Comparison of ENCODE assay signal across 17 cellular contexts in the genomic region with DNA sequence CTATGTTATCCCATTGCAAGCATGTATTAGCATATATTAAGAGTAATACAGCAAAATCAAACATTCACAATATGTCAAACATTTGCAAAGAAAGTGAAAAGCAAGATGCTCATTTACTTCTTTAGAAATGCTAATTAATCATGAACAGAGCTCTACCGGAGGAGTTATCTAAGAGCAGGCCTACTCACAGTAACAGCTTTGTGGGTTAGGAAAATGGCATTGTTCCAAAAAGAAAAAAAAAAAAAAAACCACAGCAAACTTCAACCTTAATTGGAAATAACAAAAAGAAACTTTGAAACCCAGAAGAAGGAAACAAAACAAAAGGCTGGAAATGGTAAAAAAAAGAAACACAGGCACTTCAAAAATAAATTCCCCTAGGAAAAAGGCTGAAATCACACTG.
DNase-seq lines count a peak whose midpoint lies in the region; ATAC-seq and TF ChIP-seq lines count a peak whose summit lies in the region.
"Had no signal": no experiment of that assay in that cellular context is flagged by ENCODE, and none has a peak within 500 bp of the region (broad histone marks: within the 10 kb centered on the region; RNA-seq: fewer than 3 reads in every experiment).

No MANE protein-coding gene starts in this region.

- no peak for ATAC-seq in GM21825 (IDR thresholded peaks at IDR 0.05; ENCODE audit: unreplicated experiment)
- ATAC-seq: activated CD4-positive, alpha-beta T cell treated with anti-CD3 and anti-CD28 coated beads for 36 hours; CD8-positive, alpha-beta T cell; left ventricle myocardium superior; mucosa of descending colon had no signal

- H4K20me1 ChIP-seq in hepatocyte (ENCODE audit: insufficient read depth, poor library complexity, severe bottlenecking): no peaks in the 10 kb centered on the region

- no peaks in the 10 kb centered on the region for H3K27me3 ChIP-seq in hepatocyte

- H3K4me1 ChIP-seq in hepatocyte (ENCODE audit: insufficient read depth): no peaks in the 10 kb centered on the region

- WGBS in hepatocyte (ENCODE audit: low lambda C conversion rate, missing lambda C conversion rate): 21% methylated on average over 1 of the region's 1 CpG

- H3K9me3 ChIP-seq in hepatocyte (ENCODE audit: low read depth): no peaks in the 10 kb centered on the region
- H3K9me3 ChIP-seq: mucosa of descending colon, SK-N-SH, thoracic aorta had no signal

- no peaks in the 10 kb centered on the region for H3K79me2 ChIP-seq in hepatocyte

- H3K27ac ChIP-seq in hepatocyte: no peak overlapping the region
- H3K27ac ChIP-seq: thoracic aorta had no signal

- H3K36me3 ChIP-seq in hepatocyte (replicated peaks; ENCODE audit: insufficient read depth, low read depth): no peaks in the 10 kb centered on the region
- H3K36me3 ChIP-seq: thoracic aorta had no signal

- in situ Hi-C loops in astrocyte of the spinal cord (cut with HindIII; ENCODE audit: low sequenced_read_pairs): no loop called here

- no peak for TF ChIP-seq CTCF in astrocyte of the spinal cord (IDR thresholded peaks at IDR 0.05; ENCODE audit: low read depth, low read length)
- TF ChIP-seq CTCF in hepatocyte (IDR thresholded peaks at IDR 0.05; ENCODE audit: poor library complexity): no peak

- DNase-seq in H4 (ENCODE audit: low spot score): peak; percentile 3
- peak; percentile 0 for DNase-seq in M059J (ENCODE audit: low read depth)
- peak; percentile 64 for DNase-seq in astrocyte of the spinal cord (ENCODE audit: low read depth, low spot score)
- peak; percentile 1 for DNase-seq in myocyte (ENCODE audit: low read depth)
- no peak for DNase-seq in hepatocyte (ENCODE audit: low spot score)
- no peak for DNase-seq in activated CD4-positive, alpha-beta T cell treated with anti-CD3 and anti-CD28 coated beads for 48 hours
- no peak for DNase-seq in NCI-H510A (lab: John Stamatoyannopoulos, UW)
- DNase-seq: activated CD4-positive, alpha-beta T cell treated with anti-CD3 and anti-CD28 coated beads for 36 hours; CD8-positive, alpha-beta T cell; Kasumi-1; left ventricle myocardium superior; mucosa of descending colon; NCI-H2227 treated with DMSO at 0.1 percent for 48 hours; SK-N-SH; T-helper 9 cell had no signal

- no peak overlapping the region for H2AFZ ChIP-seq in hepatocyte

- H3K9me2 ChIP-seq in hepatocyte (replicated peaks; ENCODE audit: insufficient read depth): no peaks in the 10 kb centered on the region
- H3K9me2 ChIP-seq: SK-N-SH had no signal

- H3K4me2 ChIP-seq in hepatocyte: no peak overlapping the region
- H3K4me2 ChIP-seq: SK-N-SH had no signal

- H3K4me3 ChIP-seq in astrocyte of the spinal cord (ENCODE audit: low read depth, low read length) (no peak overlapping the region), hepatocyte (no peak overlapping the region)
- H3K4me3 ChIP-seq: mucosa of descending colon, thoracic aorta had no signal

Comparison
In these comparisons a context has a peak if more than half of its experiments do, and no peak if none do; other contexts are left out.
1. DNase-seq: peak in H4 (single experiment), M059J (single experiment), astrocyte of the spinal cord (single experiment) and myocyte (single experiment); none in hepatocyte (single experiment), activated CD4-positive, alpha-beta T cell treated with anti-CD3 and anti-CD28 coated beads for 48 hours (single experiment) and NCI-H510A (single experiment).